Comparison of ENCODE assay signal across 10 cellular contexts in the genomic region with DNA sequence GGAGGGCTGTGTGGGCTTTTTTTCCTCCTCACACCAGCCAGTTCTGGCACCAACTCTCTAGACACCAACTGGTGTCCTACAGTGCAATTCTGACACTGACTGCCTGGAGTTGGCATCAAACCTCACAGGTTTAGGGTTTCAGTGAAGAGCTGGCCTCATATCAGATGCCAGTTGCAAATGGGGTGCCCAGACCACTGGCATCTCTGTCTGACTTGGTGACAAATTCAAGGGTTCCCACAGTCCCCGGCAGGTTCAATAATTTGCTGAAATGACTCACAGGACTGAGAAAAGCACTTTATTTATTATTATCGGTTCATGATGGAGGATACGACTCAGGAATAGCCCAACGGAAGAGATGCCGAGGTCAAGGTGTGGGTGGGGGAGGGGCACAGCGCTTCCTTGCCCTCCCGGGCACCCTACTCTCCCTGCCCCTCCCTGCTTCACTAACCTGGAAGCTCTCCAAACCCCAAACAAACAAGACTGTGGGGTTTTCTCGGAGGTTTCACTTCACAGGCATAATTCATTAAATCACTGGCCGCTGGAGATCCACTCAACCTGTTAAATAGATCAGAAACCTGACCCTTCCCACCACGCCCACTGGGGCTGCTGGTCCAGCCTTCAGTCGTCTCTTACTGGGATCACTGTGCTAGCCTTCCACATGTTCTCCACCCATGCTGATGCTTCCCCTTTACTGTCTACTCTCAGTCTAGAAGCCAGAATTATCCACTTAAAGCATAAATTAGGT. TPM values are rescaled to one million over a fixed set of nuclear protein-coding genes. Genes with fewer than 3 reads are reported as not detected.
A peak's percentile ranks its signal among the peaks of the same experiment; 100 is the strongest.
DNase-seq lines count a peak whose midpoint lies in the region; ATAC-seq and TF ChIP-seq lines count a peak whose summit lies in the region.
"Had no signal": no experiment of that assay in that cellular context is flagged by ENCODE, and none has a peak within 500 bp of the region (broad histone marks: within the 10 kb centered on the region; RNA-seq: fewer than 3 reads in every experiment).

No MANE protein-coding gene starts in this region.

- H3K4me2 ChIP-seq in SK-N-SH = no peak overlapping the region; the same call in 1 of the 2 replicates

- H3K4me1 ChIP-seq in SK-N-SH (ENCODE audit: control insufficient read depth in 1 of 2, insufficient read depth in 2 of 2, low read depth in 1 of 2, low read length in 1 of 2) = peaks cover 0 to 20% of the 10 kb centered on the region in 2 experiments; a peak in 3 of 4 replicates
- peaks cover 55% of the 10 kb centered on the region for H3K4me1 ChIP-seq in effector memory CD4-positive, alpha-beta T cell (ENCODE audit: control insufficient read depth, insufficient read depth, low read length, poor library complexity, severe bottlenecking)

- H3K36me3 ChIP-seq in SK-N-SH (replicated peaks in 1 of 2; ENCODE audit: control insufficient read depth in 1 of 2, insufficient read depth in 2 of 2, low read length in 1 of 2) = peaks cover 2 to 6% of the 10 kb centered on the region in 2 experiments
- H3K36me3 ChIP-seq in effector memory CD4-positive, alpha-beta T cell (ENCODE audit: control insufficient read depth, insufficient read depth, low read length) = peaks cover 11% of the 10 kb centered on the region
- H3K36me3 ChIP-seq in MG63 = no peaks in the 10 kb centered on the region

- CTCF ChIA-PET in SK-N-SH (lab: Yijun Ruan, JAX) = interaction anchor here (1.2 kb wide), 2 partner anchors 836 to 837 kb away, joined by 3 read pairs; no protein-coding TSS in a partner anchor

- ATAC-seq in SK-N-SH treated with all-trans-retinoic acid at 6 μM for 48 hours = no peak
- ATAC-seq in stimulated activated naive B cell treated with anti-CD40 and anti-IgM and Interleukin-4, amounts not matched to agents 10 μg/mL and 1 μg/mL and 100 μg/mL, for 72 hours (replicated peaks) = no peak
- ATAC-seq: Panc1 had no signal

- no peak for TF ChIP-seq RAD21 in SK-N-SH (IDR thresholded peaks at IDR 0.05; ENCODE audit: low read length)

- H3K4me1 Mint-ChIP-seq in stimulated activated naive B cell treated with anti-CD40 and anti-IgM and Interleukin-4, amounts not matched to agents 10 μg/mL and 1 μg/mL and 100 μg/mL, for 72 hours = peaks cover 38 to 58% of the 10 kb centered on the region in 2 donors

- H3K9me2 ChIP-seq in SK-N-SH = no peaks in the 10 kb centered on the region

- no peak overlapping the region for H3K9ac ChIP-seq in SK-N-SH

- no peak for DNase-seq in SK-N-SH
- peak; percentile 56 for DNase-seq in NCI-H69 (lab: John Stamatoyannopoulos, UW)
- DNase-seq in effector memory CD4-positive, alpha-beta T cell = no peak
- DNase-seq in stimulated activated naive B cell treated with anti-CD40 and anti-IgM and Interleukin-4, amounts not matched to agents 10 μg/mL and 1 μg/mL and 100 μg/mL, for 72 hours = no peak
- no peak for DNase-seq in GM19238 (ENCODE audit: insufficient read length, low spot score)
- DNase-seq in NAMALWA (ENCODE audit: low spot score) = no peak
- no peak for DNase-seq in MG63

- POLR2A ChIA-PET in SK-N-SH (lab: Yijun Ruan, JAX) = no interaction called here

- peaks cover 24% of the 10 kb centered on the region for H3F3A ChIP-seq in SK-N-SH (replicated peaks; ENCODE audit: insufficient read depth)

- H3K27me3 ChIP-seq in SK-N-SH (ENCODE audit: insufficient read depth) = no peaks in the 10 kb centered on the region
- H3K27me3 ChIP-seq in effector memory CD4-positive, alpha-beta T cell (replicated peaks; ENCODE audit: control insufficient read depth, insufficient read depth, low read length, poor library complexity, severe bottlenecking) = no peaks in the 10 kb centered on the region
- H3K27me3 ChIP-seq in MG63 = no peaks in the 10 kb centered on the region

- peaks cover 6 to 14% of the 10 kb centered on the region in 2 donors for H3K36me3 Mint-ChIP-seq in stimulated activated naive B cell treated with anti-CD40 and anti-IgM and Interleukin-4, amounts not matched to agents 10 μg/mL and 1 μg/mL and 100 μg/mL, for 72 hours
- H3K36me3 Mint-ChIP-seq: brain had no signal

- WGBS in SK-N-SH (ENCODE audit: low lambda C conversion rate) = 24% methylated on average over 11 of the region's 11 CpGs

- no peaks in the 10 kb centered on the region for H3K9me3 Mint-ChIP-seq in stimulated activated naive B cell treated with anti-CD40 and anti-IgM and Interleukin-4, amounts not matched to agents 10 μg/mL and 1 μg/mL and 100 μg/mL, for 72 hours

- H3K4me3 Mint-ChIP-seq in stimulated activated naive B cell treated with anti-CD40 and anti-IgM and Interleukin-4, amounts not matched to agents 10 μg/mL and 1 μg/mL and 100 μg/mL, for 72 hours = no peak overlapping the region
- H3K4me3 Mint-ChIP-seq: brain had no signal

- no peaks in the 10 kb centered on the region for H3K27me3 Mint-ChIP-seq in stimulated activated naive B cell treated with anti-CD40 and anti-IgM and Interleukin-4, amounts not matched to agents 10 μg/mL and 1 μg/mL and 100 μg/mL, for 72 hours

- H3K79me2 ChIP-seq in SK-N-SH (ENCODE audit: insufficient read depth) = peaks cover 13% of the 10 kb centered on the region

- H3K27ac ChIP-seq in SK-N-SH (ENCODE audit: low read depth in 2 of 2, low read length in 1 of 2) = peak overlapping the region in 1 of 2 experiments; percentile 86; a peak in 2 of 4 replicates
- H3K27ac ChIP-seq in effector memory CD4-positive, alpha-beta T cell (ENCODE audit: insufficient read depth, low read length, poor library complexity, severe bottlenecking) = peak overlapping the region; percentile 87

- no peak for TF ChIP-seq CTCF in SK-N-SH (IDR thresholded peaks at IDR 0.05)

- H4K20me1 ChIP-seq in SK-N-SH (ENCODE audit: insufficient read depth) = no peaks in the 10 kb centered on the region

- TF ChIP-seq EP300 in SK-N-SH (IDR thresholded peaks at IDR 0.05; ENCODE audit: borderline replicate concordance in 1 of 2, low read depth in 1 of 2, low read length in 1 of 2) = no peak

- no peaks in the 10 kb centered on the region for H3K9me3 ChIP-seq in SK-N-SH
- H3K9me3 ChIP-seq in effector memory CD4-positive, alpha-beta T cell (ENCODE audit: control insufficient read depth, low read length) = no peaks in the 10 kb centered on the region
- H3K9me3 ChIP-seq in MG63 = no peaks in the 10 kb centered on the region

- peak overlapping the region; percentile 17 for H3K27ac Mint-ChIP-seq in stimulated activated naive B cell treated with anti-CD40 and anti-IgM and Interleukin-4, amounts not matched to agents 10 μg/mL and 1 μg/mL and 100 μg/mL, for 72 hours

- peak overlapping the region; percentile 25; the same call in 1 of the 2 replicates for H2AFZ ChIP-seq in SK-N-SH (ENCODE audit: low read depth)

- H3K4me3 ChIP-seq in SK-N-SH (ENCODE audit: low read depth in 2 of 2, low read length in 1 of 2) (no peak overlapping the region), MG63 (no peak overlapping the region)
- H3K4me3 ChIP-seq in effector memory CD4-positive, alpha-beta T cell (ENCODE audit: insufficient read depth, low read depth, low read length, poor library complexity, severe bottlenecking) = peak overlapping the region; percentile 0

TF ChIP-seq in SK-N-SH, 30 proteins besides CTCF, POLR2A, EP300 and RAD21 (continues in another document):
- TF ChIP-seq ELF1 (IDR thresholded peaks at IDR 0.05) (no peak), POLR2AphosphoS5 (IDR thresholded peaks at IDR 0.05; ENCODE audit: low read depth, low read length) (no peak), FOXM1 (IDR thresholded peaks at IDR 0.05; ENCODE audit: low read depth) (no peak), RXRA (IDR thresholded peaks at IDR 0.05; ENCODE audit: borderline replicate concordance, low read depth) (0 out of 2 replicates have a peak, but pooled peaks have one; percentile 16), SMC3 (IDR thresholded peaks at IDR 0.05; ENCODE audit: low read depth, low read length) (no peak)

TF ChIP-seq in SK-N-SH treated with all-trans-retinoic acid at 6 μM for 48 hours, 23 proteins besides CTCF, POLR2A, EP300 and RAD21:
- no peak for TF ChIP-seq ESRRG (CRISPR knock-in tag; IDR thresholded peaks at IDR 0.05)
- no peak for TF ChIP-seq OSR1 (CRISPR knock-in tag; IDR thresholded peaks at IDR 0.05)
- no peak for TF ChIP-seq RARB (CRISPR knock-in tag; IDR thresholded peaks at IDR 0.05)
- TF ChIP-seq PATZ1 (CRISPR knock-in tag; IDR thresholded peaks at IDR 0.05; ENCODE audit: borderline replicate concordance) = no peak

RNA-seq across cellular contexts. Expression of gene NLRP1, which starts 1.7 kb away (rescaled TPM):
- 51.4 and 53.0 TPM in 2 replicates for polyA plus RNA-seq in SK-N-SH (2012; rRNA removed)
- 32.5 and 42.2 TPM in 2 replicates for polyA plus RNA-seq in SK-N-SH (2012; cell fraction: cytosol; rRNA removed)
- polyA plus RNA-seq in SK-N-SH (2012; cell fraction: nucleus; rRNA removed) = 87.5 and 109 TPM in 2 replicates
- 8.2 and 9.2 TPM in 2 replicates for total RNA-seq in MG63 (2014; rRNA removed; shearing (Covaris generic); ENCODE audit: low replicate concordance)
